15 cellular contexts compared by ENCODE assay signal in genomic region chr14:104532191-104532555, GRCh38. TPM values are rescaled to one million over a fixed set of nuclear protein-coding genes. Genes with fewer than 3 reads are reported as not detected.
"Had no signal": no experiment of that assay in that cellular context is flagged by ENCODE, and none has a peak within 500 bp of the region (broad histone marks: within the 10 kb centered on the region; RNA-seq: fewer than 3 reads in every experiment).

No MANE protein-coding gene starts in this region.

- H3K4me1 ChIP-seq: adrenal gland, gastroesophageal sphincter, prostate gland, right lobe of liver had no signal

- ATAC-seq: activated CD8-positive, alpha-beta T cell treated with anti-CD3 and anti-CD28 coated beads, Interleukin-2, amount 10 ng/mL, durations not matched to agents 7 days and 5 days; gastroesophageal sphincter; right lobe of liver; stimulated activated naive CD8-positive, alpha-beta T cell treated with anti-CD3 and anti-CD28 coated beads, Interleukin-15, amount 100 ng/mL, for 72 hours had no signal

- H3K9me3 ChIP-seq: adrenal gland, prostate gland, right lobe of liver had no signal

- H3K36me3 ChIP-seq: adrenal gland, gastroesophageal sphincter, prostate gland, right lobe of liver had no signal

- H3K27ac ChIP-seq: adrenal gland, coronary artery, gastroesophageal sphincter, prostate gland, right lobe of liver had no signal

- DNase-seq: activated CD4-positive, alpha-beta T cell treated with anti-CD3 and anti-CD28 coated beads, Interleukin-2, amount 10 ng/mL, durations not matched to agents 24 days and 14 days; activated CD4-positive, CD25-positive, alpha-beta regulatory T cell; activated CD8-positive, alpha-beta memory T cell treated with anti-CD3 and anti-CD28 coated beads, Interleukin-2, amount 50 U/mL, for 4 hours; activated CD8-positive, alpha-beta T cell treated with anti-CD3 and anti-CD28 coated beads, Interleukin-2, amount 10 ng/mL, durations not matched to agents 7 days and 5 days; activated T-cell treated with anti-CD3 and anti-CD28 coated beads, Interleukin-2, amount 50 U/mL, for 48 hours; central memory CD4-positive, alpha-beta T cell; nucleus accumbens; right lobe of liver; stimulated activated naive CD8-positive, alpha-beta T cell treated with anti-CD3 and anti-CD28 coated beads, Interleukin-15, amount 100 ng/mL, for 72 hours had no signal

- H3K27me3 ChIP-seq: adrenal gland, right lobe of liver had no signal

- H3K4me3 ChIP-seq: adrenal gland, coronary artery, gastroesophageal sphincter, prostate gland, right lobe of liver had no signal

RNA-seq across cellular contexts. Expression of gene C14orf180, which starts 47.4 kb away (rescaled TPM):
- total RNA-seq: activated CD4-positive, alpha-beta T cell treated with anti-CD3 and anti-CD28 coated beads, Interleukin-2, amount 10 ng/mL, durations not matched to agents 24 days and 14 days; activated CD8-positive, alpha-beta T cell treated with anti-CD3 and anti-CD28 coated beads, Interleukin-2, amount 10 ng/mL, durations not matched to agents 7 days and 5 days; fibroblast of lung; temporal lobe had no signal
